In the genomic region with DNA sequence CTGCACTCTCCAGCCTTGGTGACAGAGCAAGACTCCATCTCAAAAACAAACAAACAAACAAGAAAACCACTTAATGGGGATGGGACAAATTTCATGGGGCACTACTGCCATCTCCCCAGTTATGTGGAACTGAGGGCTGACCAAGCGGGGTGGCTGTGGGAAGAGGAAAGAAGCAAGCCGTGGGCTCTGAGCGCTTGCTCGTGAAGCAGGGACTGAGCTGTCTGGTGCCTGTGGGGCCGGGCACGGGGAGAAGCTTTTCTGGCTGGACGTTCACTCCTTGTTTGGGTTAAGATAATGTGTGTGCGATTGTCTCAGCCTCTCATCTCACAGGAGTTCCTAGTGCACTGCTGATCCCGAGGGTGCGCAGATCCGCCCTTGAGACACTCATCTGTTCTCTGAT, we compare ENCODE assay signal across 26 cellular contexts. TPM values are rescaled to one million over a fixed set of nuclear protein-coding genes. Genes with fewer than 3 reads are reported as not detected.
DNase-seq lines count a peak whose midpoint lies in the region; ATAC-seq, FAIRE-seq and TF ChIP-seq lines count a peak whose summit lies in the region.
"Had no signal": no experiment of that assay in that cellular context is flagged by ENCODE, and none has a peak within 500 bp of the region (broad histone marks: within the 10 kb centered on the region; RNA-seq: fewer than 3 reads in every experiment).

No MANE protein-coding gene starts in this region.

- TF ChIP-seq POLR2A in IMR-90 (IDR thresholded peaks at IDR 0.05; ENCODE audit: low read depth, low read length) (no peak), spleen (IDR thresholded peaks at IDR 0.05) (no peak)

- H3K27me3 Mint-ChIP-seq in T-helper 2 cell treated with Interferon-gamma antibody and Interleukin-4, amounts not matched to agents 5 μg/mL and 100 μg/mL, for 36 hours (ENCODE audit: low read depth) = no peaks in the 10 kb centered on the region

- H4K8ac ChIP-seq in IMR-90 (ENCODE audit: low read depth in 2 of 2, low read length in 2 of 2) (no peak overlapping the region), mesenchymal stem cell (ENCODE audit: low read length) (no peak overlapping the region)

- H2AK9ac ChIP-seq in IMR-90 (replicated peaks; ENCODE audit: low read depth, low read length, poor library complexity) = no peak overlapping the region

- H3K9me3 ChIP-seq in IMR-90 (ENCODE audit: control insufficient read depth, insufficient read depth, low read length) (no peaks in the 10 kb centered on the region), mesenchymal stem cell (ENCODE audit: control insufficient read depth, low read length) (no peaks in the 10 kb centered on the region), spleen (no peaks in the 10 kb centered on the region), kidney (ENCODE audit: control insufficient read depth in 1 of 2, low read length in 2 of 2) (no peaks in the 10 kb centered on the region)
- H3K9me3 ChIP-seq: A549; BE2C; BLaER1 treated with 17β-estradiol and CSF1 and Interleukin-3, amounts not matched to agents 10 nM and 100 nM had no signal

- H3K4me1 ChIP-seq in IMR-90 (ENCODE audit: control insufficient read depth, insufficient read depth, low read length) (no peaks in the 10 kb centered on the region), mesenchymal stem cell (ENCODE audit: control insufficient read depth, insufficient read depth, low read depth, low read length) (no peaks in the 10 kb centered on the region), spleen (no peaks in the 10 kb centered on the region), kidney (ENCODE audit: control insufficient read depth in 1 of 2, insufficient read depth in 1 of 2, low read depth in 1 of 2, low read length in 2 of 2) (no peaks in the 10 kb centered on the region)
- H3K4me1 ChIP-seq: A549 had no signal

- TF ChIP-seq CTCF in IMR-90 (conservative IDR thresholded peaks at IDR 0.05; ENCODE audit: low read depth, low read length) (no peak), spleen (IDR thresholded peaks at IDR 0.05 in 8 of 11, conservative IDR thresholded peaks at IDR 0.05 in 3 of 11) (no peak), kidney (IDR thresholded peaks at IDR 0.05; ENCODE audit: borderline replicate concordance, extremely low read depth, insufficient read depth) (no peak)

- H3K9me3 Mint-ChIP-seq in T-helper 2 cell treated with Interferon-gamma antibody and Interleukin-4, amounts not matched to agents 5 μg/mL and 100 μg/mL, for 36 hours = no peaks in the 10 kb centered on the region
- H3K9me3 Mint-ChIP-seq: CD4-positive, alpha-beta T cell; GM23338 had no signal

- H3K9ac ChIP-seq in IMR-90 (ENCODE audit: low read depth, low read length) = no peak overlapping the region
- no peak overlapping the region for H3K9ac ChIP-seq in mesenchymal stem cell (ENCODE audit: low read length)
- no peak overlapping the region for H3K9ac ChIP-seq in kidney (ENCODE audit: low read length in 2 of 2)
- H3K9ac ChIP-seq: BLaER1 treated with 17β-estradiol and CSF1 and Interleukin-3, amounts not matched to agents 10 nM and 100 nM had no signal

- no peak for DNase-seq in IMR-90
- no peak for DNase-seq in mesenchymal stem cell
- DNase-seq in spleen = peak; percentile 52
- DNase-seq in T-helper 2 cell treated with Interferon-gamma antibody and Interleukin-4, amounts not matched to agents 5 μg/mL and 100 μg/mL, for 36 hours (ENCODE audit: low spot score) = no peak
- DNase-seq in NCI-H446 treated with DMSO at 0.1 percent for 48 hours (lab: John Stamatoyannopoulos, UW) = no peak
- no peak for DNase-seq in kidney
- DNase-seq in NCI-H187 (lab: John Stamatoyannopoulos, UW) = no peak
- DNase-seq: 8988T; ACHN; AML-193; BE2C; CD4-positive, alpha-beta T cell; CD8-positive, alpha-beta memory T cell; DMS 273 treated with DMSO at 0.1 percent for 48 hours; DMS53; DMS79 treated with DMSO at 0.1 percent for 48 hours; GF-D8; HCEC 1CT had no signal

- in situ Hi-C loops in IMR-90 (cut with MboI; ENCODE audit: low sequenced_read_pairs) = no loop called here

- H3K27me3 ChIP-seq in IMR-90 (ENCODE audit: control insufficient read depth, insufficient read depth, low read length) = peaks cover 9% of the 10 kb centered on the region
- peaks cover 11 to 24% of the 10 kb centered on the region in 2 experiments for H3K27me3 ChIP-seq in mesenchymal stem cell (ENCODE audit: control insufficient read depth in 1 of 2, insufficient read depth in 1 of 2, low read length in 2 of 2)
- H3K27me3 ChIP-seq in spleen (replicated peaks in 1 of 7) = peaks cover 0 to 50% (median 0%) of the 10 kb centered on the region in 7 donors
- H3K27me3 ChIP-seq: BE2C; BLaER1 treated with 17β-estradiol and CSF1 and Interleukin-3, amounts not matched to agents 10 nM and 100 nM had no signal

- no peaks in the 10 kb centered on the region for H3K9me1 ChIP-seq in IMR-90 (ENCODE audit: insufficient read depth, low read length)

- H2BK5ac ChIP-seq in IMR-90 (ENCODE audit: low read depth, low read length, poor library complexity, severe bottlenecking) (no peak overlapping the region), mesenchymal stem cell (ENCODE audit: low read depth, low read length, poor library complexity, severe bottlenecking) (no peak overlapping the region)

- POLR2A ChIA-PET in IMR-90 (lab: Charles Lee; ENCODE audit: unreplicated experiment) = no interaction called here

- H3K4me3 ChIP-seq in IMR-90 (ENCODE audit: insufficient read depth, low read depth, low read length) = no peak overlapping the region
- H3K4me3 ChIP-seq in mesenchymal stem cell (ENCODE audit: insufficient read depth in 1 of 2, low read depth in 1 of 2, low read length in 2 of 2) = no peak overlapping the region
- H3K4me3 ChIP-seq in spleen = no peak overlapping the region
- no peak overlapping the region for H3K4me3 ChIP-seq in kidney (ENCODE audit: low read length in 2 of 2)
- H3K4me3 ChIP-seq: A549; BLaER1 treated with 17β-estradiol and CSF1 and Interleukin-3, amounts not matched to agents 10 nM and 100 nM; GM23338 had no signal

- dilution Hi-C loops in IMR-90 (cut with HindIII; ENCODE audit: low sequenced_read_pairs, unreplicated experiment) = no loop called here

- no TSS peak for BruUV-seq in IMR-90 (replicated peaks; lab: Mats Ljungman, UMichigan)

- H3K56ac ChIP-seq in IMR-90 (ENCODE audit: extremely low read depth, insufficient read depth, low read length) = no peak overlapping the region

- H3K27ac ChIP-seq in IMR-90 (ENCODE audit: insufficient read depth, low read length) (no peak overlapping the region), mesenchymal stem cell (ENCODE audit: low read length, poor library complexity, severe bottlenecking) (no peak overlapping the region), spleen (no peak overlapping the region), kidney (ENCODE audit: low read depth in 2 of 2, low read length in 2 of 2) (no peak overlapping the region)
- H3K27ac ChIP-seq: A549; BLaER1 treated with 17β-estradiol and CSF1 and Interleukin-3, amounts not matched to agents 10 nM and 100 nM had no signal

- no peak for FAIRE-seq in kidney (lab: Jason Lieb, UNC)
- FAIRE-seq: A549, D721Med, GM12891, GM18507, H54 had no signal

- H3K79me1 ChIP-seq in IMR-90 (ENCODE audit: low read depth in 1 of 2, low read length in 2 of 2) (no peaks in the 10 kb centered on the region), mesenchymal stem cell (replicated peaks; ENCODE audit: low read length, poor library complexity, severe bottlenecking) (no peaks in the 10 kb centered on the region)

- H2BK20ac ChIP-seq in IMR-90 (ENCODE audit: low read depth, low read length) = no peak overlapping the region

- H3K36me3 Mint-ChIP-seq in T-helper 2 cell treated with Interferon-gamma antibody and Interleukin-4, amounts not matched to agents 5 μg/mL and 100 μg/mL, for 36 hours (ENCODE audit: low read depth) = no peaks in the 10 kb centered on the region
- H3K36me3 Mint-ChIP-seq: CD14-positive monocyte; CD8-positive, alpha-beta memory T cell had no signal

- H3K14ac ChIP-seq in IMR-90 (replicated peaks; ENCODE audit: low read depth, low read length) (no peak overlapping the region), mesenchymal stem cell (ENCODE audit: low read length in 2 of 2) (no peak overlapping the region)

- H3K4me2 ChIP-seq in IMR-90 (ENCODE audit: low read depth, low read length) (no peak overlapping the region), mesenchymal stem cell (ENCODE audit: low read length, poor library complexity, severe bottlenecking) (no peak overlapping the region)
- H3K4me2 ChIP-seq: A549, GM23338 had no signal

- H3K4me3 Mint-ChIP-seq in T-helper 2 cell treated with Interferon-gamma antibody and Interleukin-4, amounts not matched to agents 5 μg/mL and 100 μg/mL, for 36 hours = no peak overlapping the region
- H3K4me3 Mint-ChIP-seq: CD4-positive, alpha-beta T cell; CD8-positive, alpha-beta memory T cell; GM23338 had no signal

- no peak overlapping the region for H4K91ac ChIP-seq in IMR-90 (ENCODE audit: insufficient read depth, low read depth, low read length)
- H4K91ac ChIP-seq in mesenchymal stem cell (ENCODE audit: low read length) = peak overlapping the region; percentile 12

- intact Hi-C loops in IMR-90 (cut with micrococcal nuclease) = no loop called here
- intact Hi-C loops in spleen (cut with DNase I; ENCODE audit: low total_unique reads) = no loop called here
- intact Hi-C loops in kidney (cut with DNase I) = no loop called here

- no peak overlapping the region for H3K23ac ChIP-seq in IMR-90 (ENCODE audit: low read depth, low read length)
- H3K23ac ChIP-seq in mesenchymal stem cell (ENCODE audit: low read length in 2 of 2) = no peak overlapping the region

- no peak overlapping the region for H3K18ac ChIP-seq in IMR-90 (ENCODE audit: low read depth, low read length)
- no peak overlapping the region for H3K18ac ChIP-seq in mesenchymal stem cell (ENCODE audit: low read depth in 1 of 2, low read length in 2 of 2)

- peak overlapping the region in 1 of 2 experiments; percentile 9 for H2BK12ac ChIP-seq in mesenchymal stem cell (ENCODE audit: low read length in 2 of 2)

- H2AFZ ChIP-seq in IMR-90 (replicated peaks; ENCODE audit: low read length, poor library complexity) = peak overlapping the region; percentile 58
- no peak overlapping the region for H2AFZ ChIP-seq in mesenchymal stem cell (ENCODE audit: low read depth, low read length)
- H2AFZ ChIP-seq: GM23338 had no signal

- TF ChIP-seq RAD21 in IMR-90 (IDR thresholded peaks at IDR 0.05; ENCODE audit: low read length) = no peak

- no peak overlapping the region for H3K27ac Mint-ChIP-seq in T-helper 2 cell treated with Interferon-gamma antibody and Interleukin-4, amounts not matched to agents 5 μg/mL and 100 μg/mL, for 36 hours
- H3K27ac Mint-ChIP-seq: CD14-positive monocyte; CD4-positive, alpha-beta T cell; CD8-positive, alpha-beta memory T cell; GM23338 had no signal

- no peak overlapping the region for H2BK15ac ChIP-seq in IMR-90 (ENCODE audit: low read depth, low read length)
- H2BK15ac ChIP-seq in mesenchymal stem cell (ENCODE audit: low read depth, poor library complexity, severe bottlenecking) = no peak overlapping the region

- no peak for ATAC-seq in IMR-90 (ENCODE audit: low read depth)
- ATAC-seq: A549, GM23338 had no signal

- CTCF ChIA-PET in IMR-90 (lab: Yijun Ruan, JAX) = no interaction called here

- H4K20me1 ChIP-seq in IMR-90 (ENCODE audit: insufficient read depth, low read length) = no peaks in the 10 kb centered on the region
- H4K20me1 ChIP-seq: BLaER1 treated with 17β-estradiol and CSF1 and Interleukin-3, amounts not matched to agents 10 nM and 100 nM had no signal

- no peak overlapping the region for H3K4ac ChIP-seq in IMR-90 (ENCODE audit: low read depth, low read length)
- peak overlapping the region in 1 of 2 experiments; percentile 31 for H3K4ac ChIP-seq in mesenchymal stem cell (ENCODE audit: low read depth in 1 of 2, low read length in 2 of 2)

- H2BK120ac ChIP-seq in IMR-90 (ENCODE audit: low read depth, low read length) = no peak overlapping the region
- no peak overlapping the region for H2BK120ac ChIP-seq in mesenchymal stem cell (ENCODE audit: low read depth, low read length)

- WGBS in IMR-90 (ENCODE audit: extremely low coverage in 2 of 2, insufficient read length in 1 of 2), 2 experiments = no CpG with 5 or more reads among the region's 11 CpGs
- WGBS in mesenchymal stem cell = 93% methylated on average over 11 of the region's 11 CpGs
- WGBS in spleen, 5 donors = 81 to 92% (median 84%) methylated on average over 11 of the region's 11 CpGs

- H4K5ac ChIP-seq in IMR-90 (ENCODE audit: low read depth, low read length) = no peak overlapping the region

- H2AK5ac ChIP-seq in IMR-90 (ENCODE audit: low read depth, low read length) (no peak overlapping the region), mesenchymal stem cell (ENCODE audit: low read length, severe bottlenecking) (no peak overlapping the region)

- H3K36me3 ChIP-seq in IMR-90 (ENCODE audit: control insufficient read depth, insufficient read depth, low read length) (no peaks in the 10 kb centered on the region), mesenchymal stem cell (ENCODE audit: control insufficient read depth in 1 of 2, insufficient read depth in 2 of 2, low read depth in 1 of 2, low read length in 2 of 2) (no peaks in the 10 kb centered on the region), spleen (no peaks in the 10 kb centered on the region), kidney (ENCODE audit: control insufficient read depth in 1 of 2, insufficient read depth in 2 of 2, low read length in 2 of 2) (no peaks in the 10 kb centered on the region)
- H3K36me3 ChIP-seq: BE2C; BLaER1 treated with 17β-estradiol and CSF1 and Interleukin-3, amounts not matched to agents 10 nM and 100 nM had no signal

- H3K4me1 Mint-ChIP-seq in T-helper 2 cell treated with Interferon-gamma antibody and Interleukin-4, amounts not matched to agents 5 μg/mL and 100 μg/mL, for 36 hours (ENCODE audit: low read depth) = no peaks in the 10 kb centered on the region
- H3K4me1 Mint-ChIP-seq: CD14-positive monocyte; CD8-positive, alpha-beta memory T cell had no signal

RNA-seq across cellular contexts. Expression of gene KIF26B, which starts 22.0 kb away (rescaled TPM):
- 0.54 and 0.83 TPM in 2 replicates for total RNA-seq in IMR-90 (2012; rRNA removed)
- 0.37 and 0.53 TPM in 2 replicates for polyA plus RNA-seq in IMR-90 (2012; rRNA removed)
- 0.31 and 0.81 TPM in 2 replicates for polyA plus RNA-seq in IMR-90 (2012; cell fraction: cytosol; rRNA removed)
- 0.61 and 1.3 TPM in 2 replicates for polyA plus RNA-seq in IMR-90 (2012; cell fraction: nucleus; rRNA removed; ENCODE audit: low replicate concordance)
- polyA plus RNA-seq in mesenchymal stem cell (2013, experiment 1 of 2) = 10.1 TPM
- 9.3 TPM for polyA plus RNA-seq in mesenchymal stem cell (2013, experiment 2 of 2)
- total RNA-seq in spleen = 1 to 10 TPM in 4 of 7 donors, under 1 TPM in 2, not detected in 1; 0.41 to 4.5 (median 1.1) TPM
- polyA plus RNA-seq in spleen = under 1 TPM; 0.07 to 0.16 (median 0.08) TPM
- 10.7 TPM for total RNA-seq in kidney
- polyA plus RNA-seq in kidney (ENCODE audit: insufficient read depth, low read depth, low replicate concordance) = 0.52 TPM
- polyA plus RNA-seq: CD8-positive, alpha-beta memory T cell had no signal
